27 cellular contexts compared by ENCODE assay signal in the genomic region with DNA sequence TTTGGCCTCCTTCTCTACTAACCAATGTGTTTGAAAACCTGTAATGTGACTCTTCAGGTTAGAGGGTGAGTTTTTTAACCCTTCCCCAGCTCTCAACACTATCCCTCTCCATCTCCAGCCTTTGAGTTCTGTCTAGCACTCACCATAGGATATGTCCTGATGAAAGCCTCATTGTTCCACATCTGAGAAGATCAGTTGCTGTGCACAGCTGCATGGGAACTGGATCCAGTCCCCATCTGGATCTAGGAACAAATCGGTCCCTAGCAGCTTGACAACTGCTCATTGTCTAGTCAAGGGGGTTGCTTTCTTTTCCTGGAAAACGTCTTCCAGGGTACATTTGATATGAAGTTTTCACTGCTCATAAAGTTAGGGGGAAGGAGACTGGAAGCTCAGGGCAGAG. TPM values are rescaled to one million over a fixed set of nuclear protein-coding genes. Genes with fewer than 3 reads are reported as not detected.
A peak's percentile ranks its signal among the peaks of the same experiment; 100 is the strongest.
DNase-seq lines count a peak whose midpoint lies in the region; ATAC-seq and TF ChIP-seq lines count a peak whose summit lies in the region.
"Had no signal": no experiment of that assay in that cellular context is flagged by ENCODE, and none has a peak within 500 bp of the region (broad histone marks: within the 10 kb centered on the region; RNA-seq: fewer than 3 reads in every experiment).

No MANE protein-coding gene starts in this region.

- no peaks in the 10 kb centered on the region for H3K4me1 Mint-ChIP-seq in activated CD4-positive, alpha-beta T cell treated with anti-CD3 and anti-CD28 coated beads, Interleukin-2, amount 10 ng/mL, durations not matched to agents 7 days and 5 days
- H3K4me1 Mint-ChIP-seq: activated CD4-positive, alpha-beta memory T cell treated with anti-CD3 and anti-CD28 coated beads, Interleukin-2, amount 10 ng/mL, durations not matched to agents 7 days and 5 days; activated naive CD8-positive, alpha-beta T cell treated with anti-CD3 and anti-CD28 coated beads, Interleukin-2, amount 10 ng/mL, durations not matched to agents 7 days and 5 days had no signal

- no peaks in the 10 kb centered on the region for H3K36me3 Mint-ChIP-seq in activated CD4-positive, alpha-beta T cell treated with anti-CD3 and anti-CD28 coated beads, Interleukin-2, amount 10 ng/mL, durations not matched to agents 7 days and 5 days (ENCODE audit: low read depth)
- H3K36me3 Mint-ChIP-seq: activated naive CD8-positive, alpha-beta T cell treated with anti-CD3 and anti-CD28 coated beads, Interleukin-2, amount 10 ng/mL, durations not matched to agents 7 days and 5 days had no signal

- no peak overlapping the region for H3K27ac Mint-ChIP-seq in activated CD4-positive, alpha-beta T cell treated with anti-CD3 and anti-CD28 coated beads, Interleukin-2, amount 10 ng/mL, durations not matched to agents 7 days and 5 days
- H3K27ac Mint-ChIP-seq: activated CD4-positive, alpha-beta memory T cell treated with anti-CD3 and anti-CD28 coated beads, Interleukin-2, amount 10 ng/mL, durations not matched to agents 7 days and 5 days; activated naive CD8-positive, alpha-beta T cell treated with anti-CD3 and anti-CD28 coated beads, Interleukin-2, amount 10 ng/mL, durations not matched to agents 7 days and 5 days had no signal

- H3K27me3 ChIP-seq in thyroid gland (no peaks in the 10 kb centered on the region), sigmoid colon (no peaks in the 10 kb centered on the region)
- H3K27me3 ChIP-seq: BE2C, brain microvascular endothelial cell, esophagus squamous epithelium, gastroesophageal sphincter, pancreas had no signal

- H3K4me1 ChIP-seq in thyroid gland = peaks cover 2 to 4% of the 10 kb centered on the region in 2 donors
- no peaks in the 10 kb centered on the region for H3K4me1 ChIP-seq in sigmoid colon
- H3K4me1 ChIP-seq: A549, BE2C, esophagus squamous epithelium, gastroesophageal sphincter, pancreas had no signal

- intact Hi-C loops in thyroid gland (cut with DNase I) = no loop called here
- intact Hi-C loops in sigmoid colon (cut with DNase I) = no loop called here
- intact Hi-C loops in left colon (cut with DNase I, micrococcal nuclease) = no loop called here

- CTCF ChIA-PET in activated CD4-positive, alpha-beta T cell treated with anti-CD3 and anti-CD28 coated beads, Interleukin-2, amount 10 ng/mL, durations not matched to agents 7 days and 5 days (lab: Charles Lee) = no interaction called here

- H3K4me3 Mint-ChIP-seq in activated CD4-positive, alpha-beta T cell treated with anti-CD3 and anti-CD28 coated beads, Interleukin-2, amount 10 ng/mL, durations not matched to agents 7 days and 5 days = no peak overlapping the region
- H3K4me3 Mint-ChIP-seq: activated CD4-positive, alpha-beta memory T cell treated with anti-CD3 and anti-CD28 coated beads, Interleukin-2, amount 10 ng/mL, durations not matched to agents 7 days and 5 days; activated naive CD8-positive, alpha-beta T cell treated with anti-CD3 and anti-CD28 coated beads, Interleukin-2, amount 10 ng/mL, durations not matched to agents 7 days and 5 days had no signal

- no peak overlapping the region for H3K4me3 ChIP-seq in thyroid gland (replicated peaks in 1 of 3)
- no peak overlapping the region for H3K4me3 ChIP-seq in sigmoid colon
- H3K4me3 ChIP-seq: A549, esophagus squamous epithelium, gastroesophageal sphincter, GM23248, pancreas had no signal

- TF ChIP-seq EP300 in sigmoid colon (IDR thresholded peaks at IDR 0.05) = no peak

- H3K27ac ChIP-seq in angular gyrus (ENCODE audit: low read depth, low read length) = peak overlapping the region; percentile 79
- no peak overlapping the region for H3K27ac ChIP-seq in thyroid gland
- H3K27ac ChIP-seq in sigmoid colon = no peak overlapping the region
- H3K27ac ChIP-seq: A549, brain microvascular endothelial cell, esophagus squamous epithelium, gastroesophageal sphincter, GM23248, pancreas had no signal

- TF ChIP-seq CTCF in thyroid gland (IDR thresholded peaks at IDR 0.05) = no peak
- no peak for TF ChIP-seq CTCF in sigmoid colon (IDR thresholded peaks at IDR 0.05)

- DNase-seq in C1 segment of cervical spinal cord (lab: John Stamatoyannopoulos, UW) (peak in 10 of 14 donors; percentile 6 to 71 (median 44)), hippocampal formation (lab: John Stamatoyannopoulos, UW) (peak; percentile 67 to 88), nucleus accumbens (lab: John Stamatoyannopoulos, UW) (peak in 51 of 56 donors; percentile 7 to 90 (median 61)), thyroid gland (no peak), sigmoid colon (no peak), left colon (no peak)
- DNase-seq in activated CD4-positive, alpha-beta T cell treated with anti-CD3 and anti-CD28 coated beads, Interleukin-2, amount 10 ng/mL, durations not matched to agents 7 days and 5 days = no peak
- DNase-seq: activated CD4-positive, alpha-beta memory T cell treated with anti-CD3 and anti-CD28 coated beads, Interleukin-2, amount 10 ng/mL, durations not matched to agents 7 days and 5 days; activated effector memory CD4-positive, alpha-beta T cell treated with Interleukin-2 at 50 U/mL for 16 hours; activated naive CD8-positive, alpha-beta T cell treated with anti-CD3 and anti-CD28 coated beads, Interleukin-2, amount 10 ng/mL, durations not matched to agents 7 days and 5 days; BE2C; brain microvascular endothelial cell; COR-L47; DMS79; esophagus squamous epithelium; GM23248; KG1; NCI-H2171; NCI-H524; pancreas; stimulated activated CD4-positive, alpha-beta T cell treated with anti-CD3 and anti-CD28 coated beads, Interleukin-15, amount 100 ng/mL, for 24 hours; T-helper 1 cell had no signal

- 72 to 77% methylated on average over 2 of the region's 2 CpGs for WGBS in thyroid gland, 2 donors
- WGBS in sigmoid colon, 2 donors = 64 to 66% methylated on average over 2 of the region's 2 CpGs

- TF ChIP-seq POLR2A in thyroid gland (IDR thresholded peaks at IDR 0.05) = no peak
- TF ChIP-seq POLR2A in sigmoid colon (IDR thresholded peaks at IDR 0.05) = no peak

- no peaks in the 10 kb centered on the region for H3K27me3 Mint-ChIP-seq in activated CD4-positive, alpha-beta T cell treated with anti-CD3 and anti-CD28 coated beads, Interleukin-2, amount 10 ng/mL, durations not matched to agents 7 days and 5 days
- H3K27me3 Mint-ChIP-seq: activated naive CD8-positive, alpha-beta T cell treated with anti-CD3 and anti-CD28 coated beads, Interleukin-2, amount 10 ng/mL, durations not matched to agents 7 days and 5 days had no signal

- H3K9me3 ChIP-seq in thyroid gland (no peaks in the 10 kb centered on the region), sigmoid colon (peaks cover 0 to 4% (median 0%) of the 10 kb centered on the region in 4 donors)
- H3K9me3 ChIP-seq: A549, pancreas had no signal

- no peak for ATAC-seq in left colon
- ATAC-seq: A549; activated CD4-positive, CD25-positive, alpha-beta regulatory T cell treated with anti-CD3 and anti-CD28 coated beads, Interleukin-2, amount 50 U/mL, for 24 hours; gastroesophageal sphincter; Panc1 had no signal

- POLR2A ChIA-PET in activated CD4-positive, alpha-beta T cell treated with anti-CD3 and anti-CD28 coated beads, Interleukin-2, amount 10 ng/mL, durations not matched to agents 7 days and 5 days (lab: Charles Lee) = no interaction called here

- H3K36me3 ChIP-seq in thyroid gland (no peaks in the 10 kb centered on the region), sigmoid colon (no peaks in the 10 kb centered on the region)
- H3K36me3 ChIP-seq: BE2C, brain microvascular endothelial cell, esophagus squamous epithelium, gastroesophageal sphincter, pancreas had no signal

- peaks cover 4% of the 10 kb centered on the region for H3K9me3 Mint-ChIP-seq in activated CD4-positive, alpha-beta T cell treated with anti-CD3 and anti-CD28 coated beads, Interleukin-2, amount 10 ng/mL, durations not matched to agents 7 days and 5 days

RNA-seq across cellular contexts. Expression of a gene that starts 45.4 kb away (rescaled TPM):
- total RNA-seq in activated CD4-positive, alpha-beta T cell treated with anti-CD3 and anti-CD28 coated beads, Interleukin-2, amount 10 ng/mL, durations not matched to agents 7 days and 5 days = 1 to 10 TPM; 8.5 to 8.8 TPM
- total RNA-seq in thyroid gland = 10 to 100 TPM in 1 of 4 donors, 1 to 10 TPM in 3; 6.1 to 12.8 (median 6.9) TPM
- total RNA-seq in sigmoid colon = 10 to 100 TPM in 1 of 4 donors, 1 to 10 TPM in 3; 6.9 to 16.6 (median 7.5) TPM
- polyA plus RNA-seq in sigmoid colon = 1 to 10 TPM in 1 of 3 donors, under 1 TPM in 2; under 0.01 to 2.0 (median 0.23) TPM
- 1 to 10 TPM; 9.5 to 9.8 TPM for total RNA-seq in left colon

Comparison
In these comparisons a context has a peak if more than half of its experiments do, and no peak if none do; other contexts are left out.
1. DNase-seq: peak in C1 segment of cervical spinal cord (10 of 14), hippocampal formation (2 of 2) and nucleus accumbens (51 of 56); none in activated CD4-positive, alpha-beta T cell treated with anti-CD3 and anti-CD28 coated beads, Interleukin-2, amount 10 ng/mL, durations not matched to agents 7 days and 5 days (single experiment), thyroid gland (0 of 2), sigmoid colon (single experiment) and left colon (0 of 2).